8 cellular contexts compared by ENCODE assay signal in genomic region chr2:172172513-172173217, GRCh38.
DNase-seq lines count a peak whose midpoint lies in the region; ATAC-seq and TF ChIP-seq lines count a peak whose summit lies in the region.

No MANE protein-coding gene starts in this region.

- peaks cover 24% of the 10 kb centered on the region for H3K27me3 Mint-ChIP-seq in activated naive CD8-positive, alpha-beta T cell treated with anti-CD3 and anti-CD28 coated beads, Interleukin-2, amount 10 ng/mL, durations not matched to agents 7 days and 5 days
- no peaks in the 10 kb centered on the region for H3K27me3 Mint-ChIP-seq in osteocyte (ENCODE audit: unreplicated experiment)

- ATAC-seq in activated naive CD8-positive, alpha-beta T cell treated with anti-CD3 and anti-CD28 coated beads, Interleukin-2, amount 10 ng/mL, durations not matched to agents 7 days and 5 days (ENCODE audit: low read depth), result peak; percentile 92
- ATAC-seq in thoracic aorta (ENCODE audit: insufficient number of reproducible peaks, low FRiP score, low read depth), result no peak
- ATAC-seq in GM18520 (IDR thresholded peaks at IDR 0.05; ENCODE audit: unreplicated experiment), result no peak

- intact Hi-C loops in cardiac septum (cut with DNase I), result loop anchor here (1.0 kb wide), 1 partner anchor 293 kb away; no protein-coding TSS in a partner anchor

- no peaks in the 10 kb centered on the region for H3K9me3 Mint-ChIP-seq in activated naive CD8-positive, alpha-beta T cell treated with anti-CD3 and anti-CD28 coated beads, Interleukin-2, amount 10 ng/mL, durations not matched to agents 7 days and 5 days
- peaks cover 5% of the 10 kb centered on the region for H3K9me3 Mint-ChIP-seq in osteocyte (ENCODE audit: unreplicated experiment)

- POLR2A ChIA-PET in activated naive CD8-positive, alpha-beta T cell treated with anti-CD3 and anti-CD28 coated beads, Interleukin-2, amount 10 ng/mL, durations not matched to agents 7 days and 5 days (lab: Charles Lee), result interaction anchor here (0.8 kb wide), 1 partner anchor 289 kb away, joined by 3 read pairs; no protein-coding TSS in a partner anchor

- no peak overlapping the region for H3K27ac ChIP-seq in thoracic aorta

- no peaks in the 10 kb centered on the region for H3K27me3 ChIP-seq in thoracic aorta (replicated peaks; ENCODE audit: insufficient read depth)

- H3K9me3 ChIP-seq in thoracic aorta, result no peaks in the 10 kb centered on the region

- peak overlapping the region; percentile 74 for H3K4me3 ChIP-seq in thoracic aorta

- peaks cover 1% of the 10 kb centered on the region for H3K36me3 Mint-ChIP-seq in activated naive CD8-positive, alpha-beta T cell treated with anti-CD3 and anti-CD28 coated beads, Interleukin-2, amount 10 ng/mL, durations not matched to agents 7 days and 5 days
- no peaks in the 10 kb centered on the region for H3K36me3 Mint-ChIP-seq in osteocyte (ENCODE audit: unreplicated experiment)

- H3K4me1 Mint-ChIP-seq in activated naive CD8-positive, alpha-beta T cell treated with anti-CD3 and anti-CD28 coated beads, Interleukin-2, amount 10 ng/mL, durations not matched to agents 7 days and 5 days, result peaks cover 7% of the 10 kb centered on the region
- peaks cover 4% of the 10 kb centered on the region for H3K4me1 Mint-ChIP-seq in osteocyte (ENCODE audit: unreplicated experiment)

- DNase-seq in DMS 273 (lab: John Stamatoyannopoulos, UW; ENCODE audit: unreplicated experiment) (peak; percentile 91), KG1 (lab: John Stamatoyannopoulos, UW) (peak; percentile 65), SW 1271 (lab: John Stamatoyannopoulos, UW) (peak; percentile 36 to 54), cardiac septum (ENCODE audit: low spot score) (peak; percentile 89), osteocyte (ENCODE audit: extremely low spot score, unreplicated experiment) (peak; percentile 88), thoracic aorta (ENCODE audit: low spot score) (no peak)
- DNase-seq in activated naive CD8-positive, alpha-beta T cell treated with anti-CD3 and anti-CD28 coated beads, Interleukin-2, amount 10 ng/mL, durations not matched to agents 7 days and 5 days, result peak; percentile 82

- TF ChIP-seq CTCF in osteocyte (IDR thresholded peaks at IDR 0.05) (peak; percentile 97), thoracic aorta (IDR thresholded peaks at IDR 0.05) (peak; percentile 75)

- peaks cover 0 to 4% of the 10 kb centered on the region in 2 donors for H3K4me1 ChIP-seq in thoracic aorta (ENCODE audit: control insufficient read depth in 1 of 2, low read depth in 2 of 2)

- H3K4me3 Mint-ChIP-seq in activated naive CD8-positive, alpha-beta T cell treated with anti-CD3 and anti-CD28 coated beads, Interleukin-2, amount 10 ng/mL, durations not matched to agents 7 days and 5 days, result peak overlapping the region; percentile 73
- H3K4me3 Mint-ChIP-seq in osteocyte (ENCODE audit: unreplicated experiment), result peak overlapping the region; percentile 68

- no peaks in the 10 kb centered on the region for H3K36me3 ChIP-seq in thoracic aorta

- H3K27ac Mint-ChIP-seq in activated naive CD8-positive, alpha-beta T cell treated with anti-CD3 and anti-CD28 coated beads, Interleukin-2, amount 10 ng/mL, durations not matched to agents 7 days and 5 days, result no peak overlapping the region
- no peak overlapping the region for H3K27ac Mint-ChIP-seq in osteocyte (ENCODE audit: unreplicated experiment)
